Comparison of ENCODE assay signal across 19 cellular contexts in the genomic region with DNA sequence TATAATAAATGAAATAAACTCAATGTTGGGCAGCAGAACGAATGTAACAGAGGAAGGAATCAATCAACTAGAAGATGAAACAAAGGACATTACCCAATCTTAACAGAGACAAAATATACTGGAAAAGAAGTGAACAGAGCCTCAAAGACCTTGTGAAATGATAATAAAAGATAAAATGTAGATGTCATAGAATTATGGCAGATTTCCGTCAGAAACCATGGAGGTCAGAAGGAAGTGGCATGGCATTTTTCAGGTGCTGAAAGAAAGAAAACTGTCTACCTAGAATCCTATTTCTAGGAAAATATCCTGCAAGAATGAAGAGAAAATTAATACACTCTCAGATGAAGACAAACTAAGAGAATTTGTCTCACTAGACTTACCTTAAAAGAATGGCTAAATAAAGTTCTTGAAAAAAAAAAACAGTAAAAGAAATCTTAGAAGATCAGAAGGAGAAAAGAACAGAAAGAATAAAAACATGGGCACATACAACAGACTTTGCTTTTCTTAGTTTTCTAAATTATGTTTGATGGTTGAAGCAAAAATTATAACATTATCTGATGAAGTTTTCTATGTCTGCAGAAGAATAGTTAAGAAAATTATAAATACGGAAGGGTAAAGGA. TPM values are rescaled to one million over a fixed set of nuclear protein-coding genes. Genes with fewer than 3 reads are reported as not detected.
DNase-seq lines count a peak whose midpoint lies in the region; ATAC-seq and TF ChIP-seq lines count a peak whose summit lies in the region.
"Had no signal": no experiment of that assay in that cellular context is flagged by ENCODE, and none has a peak within 500 bp of the region (broad histone marks: within the 10 kb centered on the region; RNA-seq: fewer than 3 reads in every experiment).

No MANE protein-coding gene starts in this region.

- POLR2A ChIA-PET in CD8-positive, alpha-beta memory T cell (lab: Charles Lee): no interaction called here

- ATAC-seq in stimulated activated naive CD8-positive, alpha-beta T cell treated with anti-CD3 and anti-CD28 coated beads, Interleukin-15, Interleukin-2, amounts not matched to agents 100 U/mL and 50 U/mL, for 24 hours: no peak
- ATAC-seq: GM23338 had no signal

- H3K36me3 Mint-ChIP-seq in stimulated activated naive CD8-positive, alpha-beta T cell treated with anti-CD3 and anti-CD28 coated beads, Interleukin-15, Interleukin-2, amounts not matched to agents 100 ng/mL and 50 ng/mL, for 24 hours (ENCODE audit: low read depth): peaks cover 60% of the 10 kb centered on the region
- H3K36me3 Mint-ChIP-seq in CD8-positive, alpha-beta memory T cell: peaks cover 11 to 55% (median 20%) of the 10 kb centered on the region in 3 donors
- H3K36me3 Mint-ChIP-seq in endothelial cell (ENCODE audit: low read depth, unreplicated experiment): peaks cover 28% of the 10 kb centered on the region

- H3K27ac Mint-ChIP-seq in stimulated activated naive CD8-positive, alpha-beta T cell treated with anti-CD3 and anti-CD28 coated beads, Interleukin-15, Interleukin-2, amounts not matched to agents 100 ng/mL and 50 ng/mL, for 24 hours: peak overlapping the region; percentile 57
- peak overlapping the region in 5 of 8 donors; percentile 14 to 91 (median 39) for H3K27ac Mint-ChIP-seq in CD8-positive, alpha-beta memory T cell
- H3K27ac Mint-ChIP-seq in endothelial cell (ENCODE audit: unreplicated experiment): no peak overlapping the region
- H3K27ac Mint-ChIP-seq: GM23338, H9 had no signal

- TF ChIP-seq CTCF in endothelial cell (IDR thresholded peaks at IDR 0.05; ENCODE audit: unreplicated experiment): no peak

- no peak overlapping the region for H3K27ac ChIP-seq in CD8-positive, alpha-beta memory T cell (ENCODE audit: low read depth, low read length)

- CTCF ChIA-PET in CD8-positive, alpha-beta memory T cell (lab: Charles Lee): no interaction called here

- H3K4me3 Mint-ChIP-seq in stimulated activated naive CD8-positive, alpha-beta T cell treated with anti-CD3 and anti-CD28 coated beads, Interleukin-15, Interleukin-2, amounts not matched to agents 100 ng/mL and 50 ng/mL, for 24 hours: no peak overlapping the region
- H3K4me3 Mint-ChIP-seq in CD8-positive, alpha-beta memory T cell: no peak overlapping the region
- H3K4me3 Mint-ChIP-seq in endothelial cell (ENCODE audit: unreplicated experiment): peak overlapping the region; percentile 21
- H3K4me3 Mint-ChIP-seq: CD14-positive monocyte, GM23338, H9 had no signal

- no peaks in the 10 kb centered on the region for H3K27me3 Mint-ChIP-seq in stimulated activated naive CD8-positive, alpha-beta T cell treated with anti-CD3 and anti-CD28 coated beads, Interleukin-15, Interleukin-2, amounts not matched to agents 100 ng/mL and 50 ng/mL, for 24 hours
- no peaks in the 10 kb centered on the region for H3K27me3 Mint-ChIP-seq in CD8-positive, alpha-beta memory T cell
- H3K27me3 Mint-ChIP-seq in endothelial cell (ENCODE audit: unreplicated experiment): peaks cover 2% of the 10 kb centered on the region

- peaks cover 7% of the 10 kb centered on the region for H3K36me3 ChIP-seq in CD8-positive, alpha-beta memory T cell (ENCODE audit: insufficient read depth, low read length)

- H3K9me3 Mint-ChIP-seq in stimulated activated naive CD8-positive, alpha-beta T cell treated with anti-CD3 and anti-CD28 coated beads, Interleukin-15, Interleukin-2, amounts not matched to agents 100 ng/mL and 50 ng/mL, for 24 hours: peaks cover 7% of the 10 kb centered on the region
- H3K9me3 Mint-ChIP-seq in CD8-positive, alpha-beta memory T cell: no peaks in the 10 kb centered on the region
- H3K9me3 Mint-ChIP-seq in endothelial cell (ENCODE audit: unreplicated experiment): no peaks in the 10 kb centered on the region
- H3K9me3 Mint-ChIP-seq: GM23338, H9 had no signal

- no peak for DNase-seq in stimulated activated naive CD8-positive, alpha-beta T cell treated with anti-CD3 and anti-CD28 coated beads, Interleukin-15, Interleukin-2, amounts not matched to agents 100 U/mL and 50 U/mL, for 24 hours
- no peak for DNase-seq in CD8-positive, alpha-beta memory T cell
- DNase-seq in endothelial cell (ENCODE audit: low spot score) (no peak), DMS53 (lab: John Stamatoyannopoulos, UW) (no peak), kidney glomerular epithelial cell (lab: John Stamatoyannopoulos, UW) (no peak)
- no peak for DNase-seq in activated CD4-positive, alpha-beta T cell treated with anti-CD3 and anti-CD28 coated beads for 48 hours
- DNase-seq: BE2C, COR-L47, H9, KBM-7, NCI-H2029, NCI-H2227 treated with DMSO at 0.1 percent for 48 hours, NCI-H510A, NCI-H69, SHP77 treated with DMSO at 0.1 percent for 48 hours, SW 1271 had no signal

- H3K4me1 ChIP-seq in CD8-positive, alpha-beta memory T cell (ENCODE audit: insufficient read depth, low read length): peaks cover 14% of the 10 kb centered on the region
- H3K4me1 ChIP-seq: BE2C had no signal

- no peaks in the 10 kb centered on the region for H3K27me3 ChIP-seq in CD8-positive, alpha-beta memory T cell (ENCODE audit: insufficient read depth, low read length, poor library complexity, severe bottlenecking)
- H3K27me3 ChIP-seq: BE2C had no signal

- no peaks in the 10 kb centered on the region for H3K9me3 ChIP-seq in CD8-positive, alpha-beta memory T cell (ENCODE audit: low read length)
- H3K9me3 ChIP-seq: BE2C had no signal

- peaks cover 17% of the 10 kb centered on the region for H3K4me1 Mint-ChIP-seq in stimulated activated naive CD8-positive, alpha-beta T cell treated with anti-CD3 and anti-CD28 coated beads, Interleukin-15, Interleukin-2, amounts not matched to agents 100 ng/mL and 50 ng/mL, for 24 hours (ENCODE audit: low read depth)
- H3K4me1 Mint-ChIP-seq in CD8-positive, alpha-beta memory T cell: peaks cover 23 to 36% (median 26%) of the 10 kb centered on the region in 3 donors
- no peaks in the 10 kb centered on the region for H3K4me1 Mint-ChIP-seq in endothelial cell (ENCODE audit: unreplicated experiment)
- H3K4me1 Mint-ChIP-seq: GM23338, H9 had no signal

- no peak overlapping the region for H3K4me3 ChIP-seq in CD8-positive, alpha-beta memory T cell (ENCODE audit: low read length)
- H3K4me3 ChIP-seq: GM23338 had no signal

RNA-seq across cellular contexts. Expression of a gene that starts 23.4 kb away (rescaled TPM):
- 10 to 100 TPM; 23.4 to 24.3 TPM for total RNA-seq in CD8-positive, alpha-beta memory T cell
- 24.0 TPM for polyA plus RNA-seq in CD8-positive, alpha-beta memory T cell
- total RNA-seq in endothelial cell (ENCODE audit: unreplicated experiment): 11.6 TPM

RNA-seq across cellular contexts. Expression of a gene that starts 37.2 kb away (rescaled TPM):
- total RNA-seq in CD8-positive, alpha-beta memory T cell: 10 to 100 TPM; 24.5 to 25.6 TPM
- 10.4 TPM for polyA plus RNA-seq in CD8-positive, alpha-beta memory T cell
- 18.7 TPM for total RNA-seq in endothelial cell (ENCODE audit: unreplicated experiment)
